In genomic region chr17:49259663-49260010, GRCh38 we compare ENCODE assay signal across 1 cellular context.
TF ChIP-seq lines count a peak whose summit lies in the region.

No MANE protein-coding gene starts in this region.

TF ChIP-seq in GM12878, 131 proteins besides CTCF, POLR2A, EP300 and RAD21 (continued from another document):
- no peak for TF ChIP-seq PKNOX1 (IDR thresholded peaks at IDR 0.05)
